ENCODE assay signal across 21 cellular contexts in genomic region chr5:179273441-179274145, GRCh38.
A peak's percentile ranks its signal among the peaks of the same experiment; 100 is the strongest.
DNase-seq lines count a peak whose midpoint lies in the region; ATAC-seq and TF ChIP-seq lines count a peak whose summit lies in the region.
"Had no signal": no experiment of that assay in that cellular context is flagged by ENCODE, and none has a peak within 500 bp of the region (broad histone marks: within the 10 kb centered on the region; RNA-seq: fewer than 3 reads in every experiment).

No MANE protein-coding gene starts in this region.

- no peak for TF ChIP-seq CTCF in GM23338 (conservative IDR thresholded peaks at IDR 0.05; ENCODE audit: low read depth in 2 of 2)
- no peak for TF ChIP-seq CTCF in esophagus muscularis mucosa (IDR thresholded peaks at IDR 0.05)
- TF ChIP-seq CTCF in mesothelial cell of epicardium (IDR thresholded peaks at IDR 0.05; ENCODE audit: unreplicated experiment), result no peak
- TF ChIP-seq CTCF in spleen (IDR thresholded peaks at IDR 0.05 in 8 of 11, conservative IDR thresholded peaks at IDR 0.05 in 3 of 11), result no peak

- DNase-seq in GM23338 (ENCODE audit: low spot score), result no peak
- no peak for DNase-seq in esophagus muscularis mucosa (ENCODE audit: extremely low spot score)
- DNase-seq in mesothelial cell of epicardium (ENCODE audit: low spot score in 2 of 2, unreplicated experiment in 2 of 2), result no peak
- peak; percentile 36 for DNase-seq in spleen
- DNase-seq in CD4-positive, alpha-beta memory T cell, result no peak
- no peak for DNase-seq in NCI-H1694 (lab: John Stamatoyannopoulos, UW)
- DNase-seq in activated CD4-positive, CD25-positive, alpha-beta regulatory T cell treated with anti-CD3 and anti-CD28 coated beads, Interleukin-2, amount 50 U/mL, for 72 hours, result no peak
- DNase-seq: activated naive CD4-positive, alpha-beta T cell treated with anti-CD3 and anti-CD28 coated beads, Interleukin-2, amount 50 U/mL, for 16 hours; AML-193; erythroblast; GDM1; mesendoderm; NCI-H1930; NCI-H446 treated with DMSO at 0.1 percent for 48 hours; small intestine; SW 1271 had no signal

- ATAC-seq in GM23338 (no peak), HG02571 (IDR thresholded peaks at IDR 0.05; ENCODE audit: unreplicated experiment) (no peak)
- ATAC-seq: GM12878 had no signal

- no peaks in the 10 kb centered on the region for H3K27me3 ChIP-seq in GM23338 (ENCODE audit: insufficient read depth)
- no peaks in the 10 kb centered on the region for H3K27me3 ChIP-seq in esophagus muscularis mucosa
- no peaks in the 10 kb centered on the region for H3K27me3 ChIP-seq in spleen (replicated peaks in 1 of 7)
- H3K27me3 ChIP-seq in CD4-positive, alpha-beta memory T cell (ENCODE audit: insufficient read depth, low read length), result no peaks in the 10 kb centered on the region
- H3K27me3 ChIP-seq: dorsolateral prefrontal cortex had no signal

- H3K36me3 Mint-ChIP-seq in GM23338 (ENCODE audit: low read depth), result no peaks in the 10 kb centered on the region; the same call in 2 of the 3 replicates
- no peaks in the 10 kb centered on the region for H3K36me3 Mint-ChIP-seq in mesothelial cell of epicardium
- no peaks in the 10 kb centered on the region for H3K36me3 Mint-ChIP-seq in CD4-positive, alpha-beta memory T cell

- H3K4me3 ChIP-seq in GM23338 (no peak overlapping the region), esophagus muscularis mucosa (no peak overlapping the region), spleen (no peak overlapping the region)
- no peak overlapping the region for H3K4me3 ChIP-seq in CD4-positive, alpha-beta memory T cell (ENCODE audit: low read length in 2 of 2)
- H3K4me3 ChIP-seq: dorsolateral prefrontal cortex, GM12878 had no signal

- no peak overlapping the region for H3K4me2 ChIP-seq in GM23338

- no peak overlapping the region for H2AFZ ChIP-seq in GM23338

- peaks cover 6% of the 10 kb centered on the region; the same call in 2 of the 3 replicates for H3K4me1 Mint-ChIP-seq in GM23338
- peaks cover 28% of the 10 kb centered on the region for H3K4me1 Mint-ChIP-seq in mesothelial cell of epicardium
- no peaks in the 10 kb centered on the region for H3K4me1 Mint-ChIP-seq in CD4-positive, alpha-beta memory T cell
- H3K4me1 Mint-ChIP-seq: IgD-negative memory B cell had no signal

- H3K9me3 Mint-ChIP-seq in GM23338 (no peaks in the 10 kb centered on the region), mesothelial cell of epicardium (no peaks in the 10 kb centered on the region)
- no peaks in the 10 kb centered on the region for H3K9me3 Mint-ChIP-seq in CD4-positive, alpha-beta memory T cell
- H3K9me3 Mint-ChIP-seq: IgD-negative memory B cell had no signal

- H3K27ac Mint-ChIP-seq in GM23338, result 0 out of 2 replicates have a peak overlapping the region, but pooled peaks have one; percentile 32
- H3K27ac Mint-ChIP-seq in mesothelial cell of epicardium, result peak overlapping the region; percentile 66
- no peak overlapping the region for H3K27ac Mint-ChIP-seq in CD4-positive, alpha-beta memory T cell
- H3K27ac Mint-ChIP-seq: IgD-negative memory B cell had no signal

- no peaks in the 10 kb centered on the region for H3K36me3 ChIP-seq in GM23338 (ENCODE audit: insufficient read depth)
- H3K36me3 ChIP-seq in esophagus muscularis mucosa, result no peaks in the 10 kb centered on the region
- peaks cover 0 to 18% (median 0%) of the 10 kb centered on the region in 6 donors for H3K36me3 ChIP-seq in spleen
- no peaks in the 10 kb centered on the region for H3K36me3 ChIP-seq in CD4-positive, alpha-beta memory T cell (ENCODE audit: insufficient read depth, low read length)

- H3K79me2 ChIP-seq in GM23338 (replicated peaks; ENCODE audit: insufficient read depth), result no peaks in the 10 kb centered on the region

- H3K27me3 Mint-ChIP-seq in GM23338 (ENCODE audit: insufficient read depth, low read depth, poor library complexity), result peaks cover 7% of the 10 kb centered on the region
- H3K27me3 Mint-ChIP-seq in mesothelial cell of epicardium (ENCODE audit: low read depth), result no peaks in the 10 kb centered on the region
- peaks cover 0 to 4% of the 10 kb centered on the region in 2 donors for H3K27me3 Mint-ChIP-seq in CD4-positive, alpha-beta memory T cell

- POLR2A ChIA-PET in CD4-positive, alpha-beta memory T cell (lab: Charles Lee; ENCODE audit: partially characterized antibody), result no interaction called here

- no peak for TF ChIP-seq EP300 in esophagus muscularis mucosa (IDR thresholded peaks at IDR 0.05)

- CTCF ChIA-PET in CD4-positive, alpha-beta memory T cell (lab: Charles Lee; ENCODE audit: partially characterized antibody), result no interaction called here

- H3K4me1 ChIP-seq in GM23338 (ENCODE audit: insufficient read depth) (no peaks in the 10 kb centered on the region), esophagus muscularis mucosa (peaks cover 16 to 80% (median 69%) of the 10 kb centered on the region in 4 donors), spleen (peaks cover 0 to 73% (median 33%) of the 10 kb centered on the region in 6 donors)
- H3K4me1 ChIP-seq in CD4-positive, alpha-beta memory T cell (ENCODE audit: insufficient read depth, low read length), result no peaks in the 10 kb centered on the region

- 0 out of 2 replicates have a peak, but pooled peaks cover 6% of the 10 kb centered on the region for H3F3A ChIP-seq in GM23338 (replicated peaks; ENCODE audit: low read depth)

- no peak overlapping the region for H3K4me3 Mint-ChIP-seq in GM23338
- H3K4me3 Mint-ChIP-seq in mesothelial cell of epicardium, result no peak overlapping the region
- no peak overlapping the region for H3K4me3 Mint-ChIP-seq in CD4-positive, alpha-beta memory T cell
- H3K4me3 Mint-ChIP-seq: IgD-negative memory B cell had no signal

- intact Hi-C loops in esophagus muscularis mucosa (cut with DNase I), result no loop called here
- intact Hi-C loops in spleen (cut with DNase I; ENCODE audit: low total_unique reads), result no loop called here
- intact Hi-C loops in CD4-positive, alpha-beta memory T cell (cut with micrococcal nuclease), result no loop called here

- no peaks in the 10 kb centered on the region for H3K9me3 ChIP-seq in esophagus muscularis mucosa
- no peaks in the 10 kb centered on the region for H3K9me3 ChIP-seq in spleen
- H3K9me3 ChIP-seq in CD4-positive, alpha-beta memory T cell (ENCODE audit: control insufficient read depth in 1 of 2, low read length in 2 of 2), result no peaks in the 10 kb centered on the region

- no peak for TF ChIP-seq POLR2A in esophagus muscularis mucosa (IDR thresholded peaks at IDR 0.05; ENCODE audit: low read depth)
- TF ChIP-seq POLR2A in spleen (IDR thresholded peaks at IDR 0.05), result no peak

- WGBS in esophagus muscularis mucosa, result 80% methylated on average over 8 of the region's 10 CpGs
- WGBS in spleen, 5 donors, result 67 to 85% (median 75%) methylated on average over 9 to 10 of the region's 10 CpGs

- no peaks in the 10 kb centered on the region for H4K20me1 ChIP-seq in GM23338 (replicated peaks; ENCODE audit: insufficient read depth)

- no peak overlapping the region for H3K27ac ChIP-seq in GM23338 (ENCODE audit: low read depth)
- H3K27ac ChIP-seq in esophagus muscularis mucosa (replicated peaks in 1 of 4), result peak overlapping the region; percentile 19 to 81 (median 54)
- peak overlapping the region in 5 of 8 donors; percentile 33 to 73 (median 67) for H3K27ac ChIP-seq in spleen
- no peak overlapping the region for H3K27ac ChIP-seq in CD4-positive, alpha-beta memory T cell (ENCODE audit: low read depth, low read length)
- H3K27ac ChIP-seq: dorsolateral prefrontal cortex, RWPE1 had no signal

- no peaks in the 10 kb centered on the region for H3K9me2 ChIP-seq in GM23338 (ENCODE audit: insufficient read depth)

TF ChIP-seq in GM23338, 12 proteins besides CTCF, POLR2A, EP300 and RAD21 (continues in another document):
- TF ChIP-seq POLR2AphosphoS5 (IDR thresholded peaks at IDR 0.05; ENCODE audit: low read depth), result no peak
- TF ChIP-seq JUNB (IDR thresholded peaks at IDR 0.05; ENCODE audit: unreplicated experiment), result no peak
- no peak for TF ChIP-seq EZH2phosphoT487 (IDR thresholded peaks at IDR 0.05; ENCODE audit: unreplicated experiment)
- TF ChIP-seq ETS1 (IDR thresholded peaks at IDR 0.05), result no peak
- no peak for TF ChIP-seq ZNF114 (CRISPR knock-in tag; IDR thresholded peaks at IDR 0.05)
- no peak for TF ChIP-seq REST (IDR thresholded peaks at IDR 0.05; ENCODE audit: unreplicated experiment)
- TF ChIP-seq ZNF331 (CRISPR knock-in tag; IDR thresholded peaks at IDR 0.05; ENCODE audit: low read depth), result no peak

Comparison
In these comparisons a context has a peak if more than half of its experiments do, and no peak if none do; other contexts are left out.
1. H3K27ac ChIP-seq: peak in esophagus muscularis mucosa (4 of 4) and spleen (5 of 8); none in GM23338 (single experiment) and CD4-positive, alpha-beta memory T cell (single experiment).
2. H3K27ac Mint-ChIP-seq: peak in GM23338 (single experiment) and mesothelial cell of epicardium (single experiment); none in CD4-positive, alpha-beta memory T cell (0 of 7).